ENCODE assay signal across 25 cellular contexts in genomic region chr14:99284254-99285004, GRCh38. TPM values are rescaled to one million over a fixed set of nuclear protein-coding genes. Genes with fewer than 3 reads are reported as not detected.
"Had no signal": no experiment of that assay in that cellular context is flagged by ENCODE, and none has a peak within 500 bp of the region (broad histone marks: within the 10 kb centered on the region; RNA-seq: fewer than 3 reads in every experiment).

No MANE protein-coding gene starts in this region.

- FAIRE-seq: small intestine had no signal

- H3K27ac Mint-ChIP-seq: activated naive CD8-positive, alpha-beta T cell; activated T-helper 2 cell treated with anti-CD3 and anti-CD28 coated beads, Interferon-gamma antibody, Interleukin-2, Interleukin-4, amounts not matched to agents 10 μg/mL and 5 μg/mL and 100 μg/mL, durations not matched to agents 14 hours and 24 hours and 36 hours; mesothelial cell of epicardium; stimulated activated memory B cell treated with anti-CD40 and anti-IgM and Interleukin-4, amounts not matched to agents 10 μg/mL and 1 μg/mL and 100 μg/mL, for 72 hours; T-helper 2 cell treated with Interferon-gamma antibody and Interleukin-4, amounts not matched to agents 5 μg/mL and 100 μg/mL, for 36 hours had no signal

- H3K27me3 ChIP-seq: adrenal gland, ascending aorta, brain microvascular endothelial cell, transverse colon, uterus had no signal

- H3K4me1 ChIP-seq: adrenal gland, ascending aorta, heart right ventricle, left lung, transverse colon, uterus had no signal

- DNase-seq: activated CD4-positive, CD25-positive, alpha-beta regulatory T cell treated with anti-CD3 and anti-CD28 coated beads, Interleukin-2, amount 50 U/mL, for 72 hours; activated CD8-positive, alpha-beta memory T cell treated with anti-CD3 and anti-CD28 coated beads, Interleukin-2, amount 50 U/mL, for 4 hours; activated naive CD4-positive, alpha-beta T cell; activated T-cell treated with anti-CD3 and anti-CD28 coated beads, Interleukin-2, amount 50 U/mL, for 4 hours; adrenal gland; brain microvascular endothelial cell; caudate nucleus; heart right ventricle; kidney glomerular epithelial cell; left lung; naive thymus-derived CD8-positive, alpha-beta T cell; small intestine; stimulated activated CD4-positive, alpha-beta T cell treated with anti-CD3 and anti-CD28 coated beads, Interleukin-2, amount 100 ng/mL, for 24 hours; transverse colon; uterus had no signal

- H3K36me3 ChIP-seq: adrenal gland, ascending aorta, brain microvascular endothelial cell, heart right ventricle, left lung, transverse colon, uterus had no signal

- H3K9me3 Mint-ChIP-seq: activated T-cell treated with anti-CD3 and anti-CD28 coated beads, Interleukin-2, amount 50 U/mL, for 4 hours; activated T-helper 2 cell treated with anti-CD3 and anti-CD28 coated beads, Interferon-gamma antibody, Interleukin-2, Interleukin-4, amounts not matched to agents 10 μg/mL and 5 μg/mL and 100 μg/mL, durations not matched to agents 14 hours and 24 hours and 36 hours; mesothelial cell of epicardium; stimulated activated memory B cell treated with anti-CD40 and anti-IgM and Interleukin-4, amounts not matched to agents 10 μg/mL and 1 μg/mL and 100 μg/mL, for 72 hours; T-helper 2 cell treated with Interferon-gamma antibody and Interleukin-4, amounts not matched to agents 5 μg/mL and 100 μg/mL, for 36 hours had no signal

- H3K4me3 ChIP-seq: adrenal gland, ascending aorta, heart right ventricle, left lung, transverse colon, uterus had no signal

- ATAC-seq: activated T-cell treated with anti-CD3 and anti-CD28 coated beads, Interleukin-2, amount 50 U/mL, for 4 hours; heart right ventricle; left lung; naive thymus-derived CD8-positive, alpha-beta T cell; sciatic nerve; stimulated activated memory B cell treated with anti-CD40 and anti-IgM and Interleukin-4, amounts not matched to agents 10 μg/mL and 1 μg/mL and 100 μg/mL, for 72 hours had no signal

- H3K4me3 Mint-ChIP-seq: activated naive CD8-positive, alpha-beta T cell; activated T-cell treated with anti-CD3 and anti-CD28 coated beads, Interleukin-2, amount 50 U/mL, for 4 hours; mesothelial cell of epicardium; naive thymus-derived CD8-positive, alpha-beta T cell; stimulated activated memory B cell treated with anti-CD40 and anti-IgM and Interleukin-4, amounts not matched to agents 10 μg/mL and 1 μg/mL and 100 μg/mL, for 72 hours; T-helper 2 cell treated with Interferon-gamma antibody and Interleukin-4, amounts not matched to agents 5 μg/mL and 100 μg/mL, for 36 hours had no signal

- H3K9me3 ChIP-seq: adrenal gland, ascending aorta, heart right ventricle, left lung, transverse colon, uterus had no signal

- H3K4me1 Mint-ChIP-seq: stimulated activated memory B cell treated with anti-CD40 and anti-IgM and Interleukin-4, amounts not matched to agents 10 μg/mL and 1 μg/mL and 100 μg/mL, for 72 hours had no signal

- H3K27ac ChIP-seq: adrenal gland, ascending aorta, brain microvascular endothelial cell, epithelial cell of prostate, heart right ventricle, left lung, transverse colon, uterus, VCaP had no signal

- H3K36me3 Mint-ChIP-seq: activated naive CD8-positive, alpha-beta T cell; mesothelial cell of epicardium; naive thymus-derived CD8-positive, alpha-beta T cell; stimulated activated memory B cell treated with anti-CD40 and anti-IgM and Interleukin-4, amounts not matched to agents 10 μg/mL and 1 μg/mL and 100 μg/mL, for 72 hours had no signal

RNA-seq across cellular contexts. Expression of gene BCL11B, which starts 12.4 kb away (rescaled TPM):
- total RNA-seq: fibroblast of villous mesenchyme had no signal
